ENCODE assay signal across 10 cellular contexts in the genomic region with DNA sequence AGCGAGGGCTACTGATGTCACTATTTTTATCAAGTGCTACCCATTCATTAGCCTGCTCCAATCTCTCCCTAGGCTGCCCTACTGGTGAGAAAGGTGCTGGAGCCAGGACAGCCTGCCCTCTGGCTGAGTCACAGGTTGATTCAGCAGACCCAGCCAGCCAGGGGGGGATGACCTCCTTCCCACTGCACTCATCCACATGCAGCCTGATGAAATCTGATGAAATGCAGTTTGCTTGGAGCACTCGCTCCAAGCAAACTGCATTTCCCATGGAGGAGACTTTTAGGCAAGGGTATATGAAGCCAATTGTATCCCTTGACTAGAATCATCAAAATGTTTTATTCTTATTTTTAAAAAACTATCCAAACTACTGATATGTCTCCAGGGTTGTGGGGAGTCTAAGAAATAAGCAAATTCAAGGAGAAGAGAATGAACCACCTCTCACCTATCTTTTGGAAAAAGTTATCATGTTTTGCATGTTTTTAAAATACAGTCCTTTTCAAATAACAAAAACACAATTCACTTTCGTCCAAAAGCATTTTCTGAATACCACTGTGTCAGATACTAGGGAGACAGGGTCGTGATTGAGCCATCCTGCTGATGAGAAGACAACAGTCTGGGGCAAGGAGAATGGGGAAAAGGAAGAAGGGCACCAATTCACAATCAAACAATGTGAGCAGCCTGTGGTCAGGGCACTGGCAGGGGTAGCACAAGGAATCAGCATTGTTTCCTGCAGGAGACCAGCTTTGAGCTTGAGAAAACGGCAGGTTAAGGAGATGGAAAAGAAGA.
DNase-seq lines count a peak whose midpoint lies in the region; ATAC-seq and TF ChIP-seq lines count a peak whose summit lies in the region.
"Had no signal": no experiment of that assay in that cellular context is flagged by ENCODE, and none has a peak within 500 bp of the region (broad histone marks: within the 10 kb centered on the region; RNA-seq: fewer than 3 reads in every experiment).

No MANE protein-coding gene starts in this region.

- CTCF ChIA-PET in HEK293T (lab: Yijun Ruan, JAX) (no interaction called here), A673 (lab: Charles Lee) (no interaction called here)

- H3K27me3 ChIP-seq in adipocyte (replicated peaks; ENCODE audit: control insufficient read depth, insufficient read depth, low read length) = no peaks in the 10 kb centered on the region
- peaks cover 18% of the 10 kb centered on the region for H3K27me3 ChIP-seq in A673 (replicated peaks; ENCODE audit: insufficient read depth, low read depth, low read length, poor library complexity)
- H3K27me3 ChIP-seq: dorsolateral prefrontal cortex had no signal

- no peaks in the 10 kb centered on the region for H3K9me3 ChIP-seq in adipocyte (ENCODE audit: control insufficient read depth, low read length)
- H3K9me3 ChIP-seq in A673 (ENCODE audit: low read depth, low read length, poor library complexity, severe bottlenecking) = no peaks in the 10 kb centered on the region

- POLR2A ChIA-PET in HEK293T (lab: Yijun Ruan, JAX) (no interaction called here), A673 (lab: Charles Lee; ENCODE audit: low non-redundant PET) (no interaction called here)

- peak overlapping the region; percentile 67 for H3K9ac ChIP-seq in adipocyte (ENCODE audit: low read length)

- BruUV-seq in A673 (replicated peaks; lab: Mats Ljungman, UMichigan) = no TSS peak

- ATAC-seq in left cardiac atrium = peak; percentile 90 to 99
- no peak for ATAC-seq in HG03108 (IDR thresholded peaks at IDR 0.05; ENCODE audit: unreplicated experiment)
- no peak for ATAC-seq in HG02852 (IDR thresholded peaks at IDR 0.05; ENCODE audit: unreplicated experiment)
- no peak for ATAC-seq in GM21381 (IDR thresholded peaks at IDR 0.05; ENCODE audit: unreplicated experiment)

- no peak for TF ChIP-seq CTCF in A673 (conservative IDR thresholded peaks at IDR 0.05; ENCODE audit: low read depth, low read length)

- intact Hi-C loops in left cardiac atrium (cut with DNase I) = no loop called here
- intact Hi-C loops in A673 (cut with micrococcal nuclease; ENCODE audit: unreplicated experiment) = no loop called here

- DNase-seq in HEK293T (ENCODE audit: extremely low spot score) (peak; percentile 28), adipocyte (ENCODE audit: low read depth) (peak; percentile 97), left cardiac atrium (peak; percentile 72), smooth muscle cell of the brain vasculature (ENCODE audit: low read depth, low spot score) (peak; percentile 59), A673 (ENCODE audit: low spot score) (no peak)
- DNase-seq: activated CD4-positive, CD25-positive, alpha-beta regulatory T cell had no signal

- peaks cover 58% of the 10 kb centered on the region for H3K4me1 ChIP-seq in adipocyte (ENCODE audit: control insufficient read depth, insufficient read depth, low read length)
- no peaks in the 10 kb centered on the region for H3K4me1 ChIP-seq in A673 (ENCODE audit: insufficient read depth, low read length, poor library complexity, severe bottlenecking)

- H3K27ac ChIP-seq in A673 (ENCODE audit: low read depth, low read length, poor library complexity, severe bottlenecking) = no peak overlapping the region
- H3K27ac ChIP-seq: dorsolateral prefrontal cortex had no signal

- H3K4me3 ChIP-seq in adipocyte (ENCODE audit: low read length) (peak overlapping the region; percentile 22), A673 (ENCODE audit: low read depth, low read length, poor library complexity, severe bottlenecking) (no peak overlapping the region)
- H3K4me3 ChIP-seq: dorsolateral prefrontal cortex had no signal

- H3K36me3 ChIP-seq in adipocyte (ENCODE audit: control insufficient read depth, insufficient read depth, low read length, severe bottlenecking) = no peaks in the 10 kb centered on the region
- no peaks in the 10 kb centered on the region for H3K36me3 ChIP-seq in A673 (ENCODE audit: insufficient read depth, low read length, poor library complexity, severe bottlenecking)

TF ChIP-seq in HEK293T, 16 proteins besides CTCF, POLR2A, EP300 and RAD21:
- TF ChIP-seq ELF4 (IDR thresholded peaks at IDR 0.05) (no peak), SP1 (IDR thresholded peaks at IDR 0.05) (no peak), FOXK2 (IDR thresholded peaks at IDR 0.05) (no peak), ZNF384 (IDR thresholded peaks at IDR 0.05) (no peak), ARNT (IDR thresholded peaks at IDR 0.05) (no peak), FOXM1 (IDR thresholded peaks at IDR 0.05; ENCODE audit: borderline replicate concordance) (no peak), HDGF (IDR thresholded peaks at IDR 0.05; ENCODE audit: borderline replicate concordance) (no peak), FOXA1 (IDR thresholded peaks at IDR 0.05) (no peak), L3MBTL2 (conservative IDR thresholded peaks at IDR 0.05) (no peak), CTBP1 (IDR thresholded peaks at IDR 0.05; ENCODE audit: borderline replicate concordance) (no peak), TARDBP (IDR thresholded peaks at IDR 0.05) (no peak), SUZ12 (IDR thresholded peaks at IDR 0.05) (no peak), BHLHE40 (IDR thresholded peaks at IDR 0.05; ENCODE audit: borderline replicate concordance) (no peak)
- TF ChIP-seq, protein P1, sequence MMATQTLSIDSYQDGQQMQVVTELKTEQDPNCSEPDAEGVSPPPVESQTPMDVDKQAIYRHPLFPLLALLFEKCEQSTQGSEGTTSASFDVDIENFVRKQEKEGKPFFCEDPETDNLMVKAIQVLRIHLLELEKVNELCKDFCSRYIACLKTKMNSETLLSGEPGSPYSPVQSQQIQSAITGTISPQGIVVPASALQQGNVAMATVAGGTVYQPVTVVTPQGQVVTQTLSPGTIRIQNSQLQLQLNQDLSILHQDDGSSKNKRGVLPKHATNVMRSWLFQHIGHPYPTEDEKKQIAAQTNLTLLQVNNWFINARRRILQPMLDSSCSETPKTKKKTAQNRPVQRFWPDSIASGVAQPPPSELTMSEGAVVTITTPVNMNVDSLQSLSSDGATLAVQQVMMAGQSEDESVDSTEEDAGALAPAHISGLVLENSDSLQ (IDR thresholded peaks at IDR 0.05) = no peak
TF ChIP-seq in HEK293T: peak in this region for 0.

Comparison
In these comparisons a context has a peak if more than half of its experiments do, and no peak if none do; other contexts are left out.
1. ATAC-seq: peak in left cardiac atrium (2 of 2); none in HG03108 (single experiment), HG02852 (single experiment) and GM21381 (single experiment).